7 cellular contexts compared by ENCODE assay signal in genomic region chr12:7130537-7130790, GRCh38. TPM values are rescaled to one million over a fixed set of nuclear protein-coding genes. Genes with fewer than 3 reads are reported as not detected.
DNase-seq lines count a peak whose midpoint lies in the region; ATAC-seq lines count a peak whose summit lies in the region.

No MANE protein-coding gene starts in this region.

- peaks cover 0 to 16% (median under 1%) of the 10 kb centered on the region in 5 donors for H3K36me3 ChIP-seq in subcutaneous abdominal adipose tissue (ENCODE audit: control insufficient read depth in 5 of 5, insufficient read depth in 5 of 5, low read length in 5 of 5)

- H3K27ac ChIP-seq in subcutaneous abdominal adipose tissue (ENCODE audit: low read depth, low read length): no peak overlapping the region

- H3K27ac Mint-ChIP-seq in activated CD8-positive, alpha-beta T cell treated with anti-CD3 and anti-CD28 coated beads, Interleukin-2, amount 10 ng/mL, durations not matched to agents 7 days and 5 days: peak overlapping the region; percentile 87

- H3K4me3 ChIP-seq in iPS-18c (ENCODE audit: insufficient read depth, low read depth, low read length) (peak overlapping the region; percentile 91), subcutaneous abdominal adipose tissue (ENCODE audit: low read depth in 1 of 5, low read length in 5 of 5) (peak overlapping the region in 4 of 5 donors; percentile 48 to 71 (median 57))

- H3K9me3 ChIP-seq in iPS-18c (ENCODE audit: control insufficient read depth, insufficient read depth, low read length) (no peaks in the 10 kb centered on the region), subcutaneous abdominal adipose tissue (ENCODE audit: control insufficient read depth in 5 of 5, low read length in 5 of 5) (no peaks in the 10 kb centered on the region)

- H3K4me1 ChIP-seq in subcutaneous abdominal adipose tissue (ENCODE audit: control insufficient read depth in 5 of 5, insufficient read depth in 5 of 5, low read length in 5 of 5): peaks cover 8 to 34% (median 31%) of the 10 kb centered on the region in 5 donors

- peaks cover 35% of the 10 kb centered on the region for H3K36me3 Mint-ChIP-seq in activated CD8-positive, alpha-beta T cell treated with anti-CD3 and anti-CD28 coated beads, Interleukin-2, amount 10 ng/mL, durations not matched to agents 7 days and 5 days (ENCODE audit: low read depth)

- ATAC-seq in HG02642 (IDR thresholded peaks at IDR 0.05; ENCODE audit: poor library complexity, unreplicated experiment) (peak; percentile 4), GM21360 (IDR thresholded peaks at IDR 0.05; ENCODE audit: unreplicated experiment) (no peak)
- peak; percentile 31 for ATAC-seq in activated CD8-positive, alpha-beta T cell treated with anti-CD3 and anti-CD28 coated beads, Interleukin-2, amount 10 ng/mL, durations not matched to agents 7 days and 5 days

- POLR2A ChIA-PET in activated CD8-positive, alpha-beta T cell treated with anti-CD3 and anti-CD28 coated beads, Interleukin-2, amount 10 ng/mL, durations not matched to agents 7 days and 5 days (lab: Charles Lee): interaction anchor here (2.6 kb wide), 1 partner anchor 186 kb away, joined by 12 read pairs; the partner anchor contains the start of genes C12orf57 and RNU7-1

- CTCF ChIA-PET in activated CD8-positive, alpha-beta T cell treated with anti-CD3 and anti-CD28 coated beads, Interleukin-2, amount 10 ng/mL, durations not matched to agents 7 days and 5 days (lab: Charles Lee): interaction anchor here (1.0 to 3.5 kb wide), 3 partner anchors 12 to 59 kb away, joined by 3 to 15 read pairs (median 6); partner anchors contain the start of gene PEX5

- H3K9me3 Mint-ChIP-seq in activated CD8-positive, alpha-beta T cell treated with anti-CD3 and anti-CD28 coated beads, Interleukin-2, amount 10 ng/mL, durations not matched to agents 7 days and 5 days (ENCODE audit: insufficient read depth): no peaks in the 10 kb centered on the region

- peaks cover 34% of the 10 kb centered on the region for H3K4me1 Mint-ChIP-seq in activated CD8-positive, alpha-beta T cell treated with anti-CD3 and anti-CD28 coated beads, Interleukin-2, amount 10 ng/mL, durations not matched to agents 7 days and 5 days (ENCODE audit: low read depth)

- no peaks in the 10 kb centered on the region for H3K27me3 Mint-ChIP-seq in activated CD8-positive, alpha-beta T cell treated with anti-CD3 and anti-CD28 coated beads, Interleukin-2, amount 10 ng/mL, durations not matched to agents 7 days and 5 days (ENCODE audit: low read depth)

- H3K27me3 ChIP-seq in subcutaneous abdominal adipose tissue (ENCODE audit: control insufficient read depth in 5 of 5, insufficient read depth in 4 of 5, low read length in 5 of 5): peaks cover 10 to 35% (median 28%) of the 10 kb centered on the region in 5 donors

- peak overlapping the region; percentile 92 for H3K4me3 Mint-ChIP-seq in activated CD8-positive, alpha-beta T cell treated with anti-CD3 and anti-CD28 coated beads, Interleukin-2, amount 10 ng/mL, durations not matched to agents 7 days and 5 days

- no peak for DNase-seq in activated CD8-positive, alpha-beta T cell treated with anti-CD3 and anti-CD28 coated beads, Interleukin-2, amount 10 ng/mL, durations not matched to agents 7 days and 5 days
- DNase-seq in NCI-H226 (no peak), OCI-M1 (lab: John Stamatoyannopoulos, UW) (no peak)

- peak overlapping the region in 3 of 5 donors; percentile 22 to 64 (median 49) for H3K9ac ChIP-seq in subcutaneous abdominal adipose tissue (ENCODE audit: low read length in 5 of 5)

RNA-seq across cellular contexts. Expression of gene CLSTN3, which starts 0.3 kb away (rescaled TPM):
- total RNA-seq in activated CD8-positive, alpha-beta T cell treated with anti-CD3 and anti-CD28 coated beads, Interleukin-2, amount 10 ng/mL, durations not matched to agents 7 days and 5 days: 10 to 100 TPM; 76.8 to 83.9 TPM

RNA-seq across cellular contexts. Expression of gene RBP5, which starts 1.8 kb away (rescaled TPM):
- under 1 TPM; 0.29 to 0.42 TPM for total RNA-seq in activated CD8-positive, alpha-beta T cell treated with anti-CD3 and anti-CD28 coated beads, Interleukin-2, amount 10 ng/mL, durations not matched to agents 7 days and 5 days

RNA-seq across cellular contexts. Expression of gene C1RL, which starts 21.4 kb away (rescaled TPM):
- 10 to 100 TPM; 21.5 to 23.3 TPM for total RNA-seq in activated CD8-positive, alpha-beta T cell treated with anti-CD3 and anti-CD28 coated beads, Interleukin-2, amount 10 ng/mL, durations not matched to agents 7 days and 5 days

RNA-seq across cellular contexts. Expression of gene C1R, which starts 38.2 kb away (rescaled TPM):
- 1 to 10 TPM; 3.6 to 3.7 TPM for total RNA-seq in activated CD8-positive, alpha-beta T cell treated with anti-CD3 and anti-CD28 coated beads, Interleukin-2, amount 10 ng/mL, durations not matched to agents 7 days and 5 days

RNA-seq across cellular contexts. Expression of gene PEX5, which starts 59.0 kb away (rescaled TPM):
- 10 to 100 TPM; 19.1 to 21.0 TPM for total RNA-seq in activated CD8-positive, alpha-beta T cell treated with anti-CD3 and anti-CD28 coated beads, Interleukin-2, amount 10 ng/mL, durations not matched to agents 7 days and 5 days
